ENCODE assay signal across 36 cellular contexts in the genomic region with DNA sequence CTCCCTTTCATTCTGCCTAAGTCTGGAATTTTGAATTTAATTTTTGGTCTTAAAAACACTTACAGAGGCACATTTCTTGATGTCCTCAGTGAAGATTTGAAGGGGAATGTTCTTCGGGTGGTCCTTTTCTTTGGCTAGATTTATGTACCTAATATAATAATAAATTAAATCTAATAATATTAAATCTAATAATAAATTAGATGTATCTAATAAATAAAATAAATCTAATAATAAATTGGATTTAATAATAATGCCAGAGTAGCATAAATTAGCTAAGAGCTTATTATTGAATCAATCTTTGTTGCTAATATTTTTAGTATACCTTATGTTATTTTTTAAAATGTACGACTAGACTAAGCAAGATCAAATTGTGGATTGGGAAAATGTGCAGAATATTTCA.
"Had no signal": no experiment of that assay in that cellular context is flagged by ENCODE, and none has a peak within 500 bp of the region (broad histone marks: within the 10 kb centered on the region; RNA-seq: fewer than 3 reads in every experiment).

No MANE protein-coding gene starts in this region.

- H3K9me3 Mint-ChIP-seq: activated CD4-positive, alpha-beta memory T cell treated with anti-CD3 and anti-CD28 coated beads, Interleukin-2, amount 10 ng/mL, durations not matched to agents 7 days and 5 days; activated CD4-positive, alpha-beta T cell treated with anti-CD3 and anti-CD28 coated beads, Interleukin-2, amount 10 ng/mL, durations not matched to agents 7 days and 5 days; activated naive CD4-positive, alpha-beta T cell treated with anti-CD3 and anti-CD28 coated beads, Interleukin-2, amount 10 ng/mL, durations not matched to agents 7 days and 5 days; activated naive CD4-positive, alpha-beta T cell treated with anti-CD3 and anti-CD28 coated beads, Interleukin-2, amount 50 U/mL, for 24 hours; activated naive CD8-positive, alpha-beta T cell treated with anti-CD3 and anti-CD28 coated beads, Interleukin-2, amount 10 ng/mL, durations not matched to agents 7 days and 5 days; activated naive CD8-positive, alpha-beta T cell treated with anti-CD3 and anti-CD28 coated beads, Interleukin-2, amount 50 U/mL, for 24 hours; activated T-cell treated with anti-CD3 and anti-CD28 coated beads, Interleukin-2, amount 50 U/mL, for 24 hours; activated T-helper 2 cell treated with anti-CD3 and anti-CD28 coated beads, Interferon-gamma antibody, Interleukin-2, Interleukin-4, amounts not matched to agents 10 μg/mL and 5 μg/mL and 100 μg/mL, durations not matched to agents 14 hours and 24 hours and 36 hours; central memory CD8-positive, alpha-beta T cell; T-helper 1 cell treated with Interleukin-12 subunit alpha and Interleukin-12 subunit beta and Interleukin-4 antibody, amounts not matched to agents 30 μg/mL and 1 μg/mL, for 36 hours; T-helper 2 cell treated with Interferon-gamma antibody and Interleukin-4, amounts not matched to agents 5 μg/mL and 100 μg/mL, for 36 hours had no signal

- ATAC-seq: activated CD4-positive, alpha-beta T cell treated with anti-CD3 and anti-CD28 coated beads for 36 hours; activated CD4-positive, CD25-positive, alpha-beta regulatory T cell treated with anti-CD3 and anti-CD28 coated beads, Interleukin-2, amount 50 U/mL, for 24 hours; activated CD8-positive, alpha-beta memory T cell treated with anti-CD3 and anti-CD28 coated beads, Interleukin-2, amount 10 ng/mL, durations not matched to agents 7 days and 5 days; activated CD8-positive, alpha-beta T cell treated with anti-CD3 and anti-CD28 coated beads, Interleukin-2, amount 10 ng/mL, durations not matched to agents 7 days and 5 days; activated naive CD8-positive, alpha-beta T cell treated with anti-CD3 and anti-CD28 coated beads, Interleukin-2, amount 50 U/mL, for 24 hours had no signal

- H3K36me3 Mint-ChIP-seq: activated CD8-positive, alpha-beta memory T cell treated with anti-CD3 and anti-CD28 coated beads, Interleukin-2, amount 10 ng/mL, durations not matched to agents 7 days and 5 days; activated naive CD4-positive, alpha-beta T cell treated with anti-CD3 and anti-CD28 coated beads, Interleukin-2, amount 10 ng/mL, durations not matched to agents 7 days and 5 days; activated naive CD4-positive, alpha-beta T cell treated with anti-CD3 and anti-CD28 coated beads, Interleukin-2, amount 50 U/mL, for 24 hours; activated naive CD8-positive, alpha-beta T cell; activated naive CD8-positive, alpha-beta T cell treated with anti-CD3 and anti-CD28 coated beads, Interleukin-2, amount 10 ng/mL, durations not matched to agents 7 days and 5 days; brain had no signal

- FAIRE-seq: bronchial epithelial cell, TTC549 had no signal

- DNase-seq: activated CD4-positive, alpha-beta memory T cell treated with anti-CD3 and anti-CD28 coated beads, Interleukin-2, amount 10 ng/mL, durations not matched to agents 7 days and 5 days; activated CD4-positive, alpha-beta T cell treated with anti-CD3 and anti-CD28 coated beads for 1 hour; activated CD4-positive, alpha-beta T cell treated with anti-CD3 and anti-CD28 coated beads for 36 hours; activated CD4-positive, alpha-beta T cell treated with anti-CD3 and anti-CD28 coated beads for 48 hours; activated CD4-positive, alpha-beta T cell treated with anti-CD3 and anti-CD28 coated beads, Interleukin-2, amount 10 ng/mL, durations not matched to agents 7 days and 5 days; activated CD4-positive, alpha-beta T cell treated with anti-CD3 and anti-CD28 coated beads, Interleukin-2, amount 50 U/mL, for 48 hours; activated CD4-positive, CD25-positive, alpha-beta regulatory T cell; activated CD8-positive, alpha-beta memory T cell treated with anti-CD3 and anti-CD28 coated beads for 24 hours; activated CD8-positive, alpha-beta memory T cell treated with anti-CD3 and anti-CD28 coated beads, Interleukin-2, amount 10 ng/mL, durations not matched to agents 7 days and 5 days; activated CD8-positive, alpha-beta memory T cell treated with anti-CD3 and anti-CD28 coated beads, Interleukin-2, amount 50 U/mL, for 48 hours; activated CD8-positive, alpha-beta T cell treated with anti-CD3 and anti-CD28 coated beads, Interleukin-2, amount 10 ng/mL, durations not matched to agents 7 days and 5 days; activated effector memory CD4-positive, alpha-beta T cell treated with Interleukin-2 at 50 U/mL for 16 hours; activated gamma-delta T cell; activated naive CD4-positive, alpha-beta T cell treated with anti-CD3 and anti-CD28 coated beads, Interleukin-2, amount 10 ng/mL, durations not matched to agents 7 days and 5 days; activated naive CD4-positive, alpha-beta T cell treated with Interleukin-2 at 50 U/mL for 16 hours; activated naive CD8-positive, alpha-beta T cell treated with anti-CD3 and anti-CD28 coated beads, Interleukin-2, amount 10 ng/mL, durations not matched to agents 7 days and 5 days; activated naive CD8-positive, alpha-beta T cell treated with anti-CD3 and anti-CD28 coated beads, Interleukin-2, amount 50 U/mL, for 24 hours; activated T-cell treated with anti-CD3 and anti-CD28 coated beads, Interleukin-2, amount 50 U/mL, for 24 hours; activated T-cell treated with anti-CD3 and anti-CD28 coated beads, Interleukin-2, amount 50 U/mL, for 48 hours; amygdala; anterior cingulate cortex; caudate nucleus; cerebellar nuclear complex; T-helper 1 cell; T-helper 2 cell; T-helper 9 cell had no signal

- H3K4me1 Mint-ChIP-seq: activated CD4-positive, alpha-beta memory T cell treated with anti-CD3 and anti-CD28 coated beads, Interleukin-2, amount 10 ng/mL, durations not matched to agents 7 days and 5 days; activated CD4-positive, alpha-beta T cell treated with anti-CD3 and anti-CD28 coated beads for 36 hours; activated CD4-positive, alpha-beta T cell treated with anti-CD3 and anti-CD28 coated beads, Interleukin-2, amount 10 ng/mL, durations not matched to agents 7 days and 5 days; activated CD8-positive, alpha-beta memory T cell treated with anti-CD3 and anti-CD28 coated beads, Interleukin-2, amount 10 ng/mL, durations not matched to agents 7 days and 5 days; activated naive CD4-positive, alpha-beta T cell treated with anti-CD3 and anti-CD28 coated beads, Interleukin-2, amount 10 ng/mL, durations not matched to agents 7 days and 5 days; activated naive CD4-positive, alpha-beta T cell treated with anti-CD3 and anti-CD28 coated beads, Interleukin-2, amount 50 U/mL, for 24 hours; activated naive CD8-positive, alpha-beta T cell treated with anti-CD3 and anti-CD28 coated beads, Interleukin-2, amount 10 ng/mL, durations not matched to agents 7 days and 5 days; activated naive CD8-positive, alpha-beta T cell treated with anti-CD3 and anti-CD28 coated beads, Interleukin-2, amount 50 U/mL, for 24 hours; brain; central memory CD8-positive, alpha-beta T cell had no signal

- H3K4me3 Mint-ChIP-seq: activated CD4-positive, alpha-beta memory T cell treated with anti-CD3 and anti-CD28 coated beads, Interleukin-2, amount 10 ng/mL, durations not matched to agents 7 days and 5 days; activated CD4-positive, alpha-beta T cell treated with anti-CD3 and anti-CD28 coated beads for 36 hours; activated CD4-positive, alpha-beta T cell treated with anti-CD3 and anti-CD28 coated beads, Interleukin-2, amount 10 ng/mL, durations not matched to agents 7 days and 5 days; activated CD8-positive, alpha-beta memory T cell treated with anti-CD3 and anti-CD28 coated beads, Interleukin-2, amount 10 ng/mL, durations not matched to agents 7 days and 5 days; activated CD8-positive, alpha-beta T cell treated with anti-CD3 and anti-CD28 coated beads, Interleukin-2, amount 10 ng/mL, durations not matched to agents 7 days and 5 days; activated naive CD4-positive, alpha-beta T cell treated with anti-CD3 and anti-CD28 coated beads, Interleukin-2, amount 10 ng/mL, durations not matched to agents 7 days and 5 days; activated naive CD4-positive, alpha-beta T cell treated with anti-CD3 and anti-CD28 coated beads, Interleukin-2, amount 50 U/mL, for 24 hours; activated naive CD8-positive, alpha-beta T cell; activated naive CD8-positive, alpha-beta T cell treated with anti-CD3 and anti-CD28 coated beads, Interleukin-2, amount 10 ng/mL, durations not matched to agents 7 days and 5 days; activated naive CD8-positive, alpha-beta T cell treated with anti-CD3 and anti-CD28 coated beads, Interleukin-2, amount 50 U/mL, for 24 hours; activated T-cell treated with anti-CD3 and anti-CD28 coated beads, Interleukin-2, amount 50 U/mL, for 24 hours; brain; central memory CD8-positive, alpha-beta T cell; T-helper 1 cell treated with Interleukin-12 subunit alpha and Interleukin-12 subunit beta and Interleukin-4 antibody, amounts not matched to agents 30 μg/mL and 1 μg/mL, for 36 hours; T-helper 2 cell treated with Interferon-gamma antibody and Interleukin-4, amounts not matched to agents 5 μg/mL and 100 μg/mL, for 36 hours had no signal

- H3K27ac Mint-ChIP-seq: activated CD4-positive, alpha-beta memory T cell treated with anti-CD3 and anti-CD28 coated beads, Interleukin-2, amount 10 ng/mL, durations not matched to agents 7 days and 5 days; activated CD4-positive, alpha-beta T cell treated with anti-CD3 and anti-CD28 coated beads for 36 hours; activated CD4-positive, alpha-beta T cell treated with anti-CD3 and anti-CD28 coated beads, Interleukin-2, amount 10 ng/mL, durations not matched to agents 7 days and 5 days; activated CD8-positive, alpha-beta memory T cell treated with anti-CD3 and anti-CD28 coated beads, Interleukin-2, amount 10 ng/mL, durations not matched to agents 7 days and 5 days; activated CD8-positive, alpha-beta T cell treated with anti-CD3 and anti-CD28 coated beads, Interleukin-2, amount 10 ng/mL, durations not matched to agents 7 days and 5 days; activated naive CD4-positive, alpha-beta T cell treated with anti-CD3 and anti-CD28 coated beads, Interleukin-2, amount 10 ng/mL, durations not matched to agents 7 days and 5 days; activated naive CD4-positive, alpha-beta T cell treated with anti-CD3 and anti-CD28 coated beads, Interleukin-2, amount 50 U/mL, for 24 hours; activated naive CD8-positive, alpha-beta T cell; activated naive CD8-positive, alpha-beta T cell treated with anti-CD3 and anti-CD28 coated beads, Interleukin-2, amount 10 ng/mL, durations not matched to agents 7 days and 5 days; activated naive CD8-positive, alpha-beta T cell treated with anti-CD3 and anti-CD28 coated beads, Interleukin-2, amount 50 U/mL, for 24 hours; activated T-cell treated with anti-CD3 and anti-CD28 coated beads, Interleukin-2, amount 50 U/mL, for 24 hours; activated T-helper 2 cell treated with anti-CD3 and anti-CD28 coated beads, Interferon-gamma antibody, Interleukin-2, Interleukin-4, amounts not matched to agents 10 μg/mL and 5 μg/mL and 100 μg/mL, durations not matched to agents 14 hours and 24 hours and 36 hours; brain; T-helper 1 cell treated with Interleukin-12 subunit alpha and Interleukin-12 subunit beta and Interleukin-4 antibody, amounts not matched to agents 30 μg/mL and 1 μg/mL, for 36 hours; T-helper 2 cell treated with Interferon-gamma antibody and Interleukin-4, amounts not matched to agents 5 μg/mL and 100 μg/mL, for 36 hours had no signal

- H3K27me3 Mint-ChIP-seq: brain had no signal
